In genomic region chr17:59007995-59008394, GRCh38 we compare ENCODE assay signal across 27 cellular contexts.
"Had no signal": no experiment of that assay in that cellular context is flagged by ENCODE, and none has a peak within 500 bp of the region (broad histone marks: within the 10 kb centered on the region; RNA-seq: fewer than 3 reads in every experiment).

No MANE protein-coding gene starts in this region.

- H3K9me3 ChIP-seq: lower lobe of right lung, neutrophil, ovary, stomach, suprapubic skin, transverse colon had no signal

- H3K36me3 ChIP-seq: neutrophil, ovary had no signal

- H3K4me3 ChIP-seq: hepatocyte, lower lobe of right lung, ovary, stomach, suprapubic skin, transverse colon had no signal

- H3K27me3 Mint-ChIP-seq: activated naive CD8-positive, alpha-beta T cell treated with anti-CD3 and anti-CD28 coated beads, Interleukin-2, amount 10 ng/mL, durations not matched to agents 7 days and 5 days; stimulated activated memory B cell treated with anti-CD40 and anti-IgM and Interleukin-4, amounts not matched to agents 10 μg/mL and 1 μg/mL and 100 μg/mL, for 72 hours had no signal

- H3K4me1 ChIP-seq: foreskin keratinocyte, lower lobe of right lung, suprapubic skin had no signal

- DNase-seq: activated CD4-positive, alpha-beta T cell treated with anti-CD3 and anti-CD28 coated beads for 1 hour; activated CD4-positive, alpha-beta T cell treated with anti-CD3 and anti-CD28 coated beads, Interleukin-2, amount 50 U/mL, for 1 hour; activated CD8-positive, alpha-beta T cell treated with anti-CD3 and anti-CD28 coated beads, Interleukin-2, amount 10 ng/mL, durations not matched to agents 7 days and 5 days; activated effector memory CD4-positive, alpha-beta T cell treated with Interleukin-2 at 50 U/mL for 16 hours; activated naive CD4-positive, alpha-beta T cell treated with anti-CD3 and anti-CD28 coated beads for 36 hours; activated naive CD8-positive, alpha-beta T cell treated with anti-CD3 and anti-CD28 coated beads, Interleukin-2, amount 10 ng/mL, durations not matched to agents 7 days and 5 days; activated T-cell treated with anti-CD3 and anti-CD28 coated beads, Interleukin-2, amount 50 U/mL, for 1 hour; amygdala; central memory CD4-positive, alpha-beta T cell; dermis blood vessel endothelial cell; effector CD8-positive, alpha-beta T cell; foreskin keratinocyte; glutamatergic neuron; lower lobe of right lung; natural killer cell; ovary; small intestine; stimulated activated CD4-positive, alpha-beta T cell treated with anti-CD3 and anti-CD28 coated beads, Interleukin-2, amount 100 ng/mL, for 24 hours; stomach; T-helper 9 cell; transverse colon had no signal

- H3K27me3 ChIP-seq: foreskin keratinocyte, hepatocyte, neutrophil, ovary, stomach, suprapubic skin, transverse colon had no signal

- H3K4me3 Mint-ChIP-seq: activated CD8-positive, alpha-beta T cell treated with anti-CD3 and anti-CD28 coated beads, Interleukin-2, amount 10 ng/mL, durations not matched to agents 7 days and 5 days; activated naive CD4-positive, alpha-beta T cell treated with anti-CD3 and anti-CD28 coated beads for 36 hours; activated naive CD8-positive, alpha-beta T cell treated with anti-CD3 and anti-CD28 coated beads, Interleukin-2, amount 10 ng/mL, durations not matched to agents 7 days and 5 days; natural killer cell; stimulated activated memory B cell treated with anti-CD40 and anti-IgM and Interleukin-4, amounts not matched to agents 10 μg/mL and 1 μg/mL and 100 μg/mL, for 72 hours had no signal

- H3K4me2 ChIP-seq: hepatocyte had no signal

- H3K79me2 ChIP-seq: hepatocyte had no signal

- H2AFZ ChIP-seq: hepatocyte had no signal

- H3K27ac ChIP-seq: foreskin keratinocyte, hepatocyte, lower lobe of right lung, neutrophil, ovary, stomach, suprapubic skin, transverse colon had no signal

- ATAC-seq: activated CD8-positive, alpha-beta T cell treated with anti-CD3 and anti-CD28 coated beads, Interleukin-2, amount 10 ng/mL, durations not matched to agents 7 days and 5 days; foreskin keratinocyte; lower lobe of right lung; natural killer cell; sciatic nerve; stimulated activated memory B cell treated with anti-CD40 and anti-IgM and Interleukin-4, amounts not matched to agents 10 μg/mL and 1 μg/mL and 100 μg/mL, for 72 hours had no signal

- H3K36me3 Mint-ChIP-seq: natural killer cell had no signal

- H3K27ac Mint-ChIP-seq: activated CD8-positive, alpha-beta T cell treated with anti-CD3 and anti-CD28 coated beads, Interleukin-2, amount 10 ng/mL, durations not matched to agents 7 days and 5 days; activated naive CD4-positive, alpha-beta T cell treated with anti-CD3 and anti-CD28 coated beads for 36 hours; activated naive CD8-positive, alpha-beta T cell treated with anti-CD3 and anti-CD28 coated beads, Interleukin-2, amount 10 ng/mL, durations not matched to agents 7 days and 5 days; natural killer cell; stimulated activated memory B cell treated with anti-CD40 and anti-IgM and Interleukin-4, amounts not matched to agents 10 μg/mL and 1 μg/mL and 100 μg/mL, for 72 hours had no signal

- H3K4me1 Mint-ChIP-seq: natural killer cell; stimulated activated memory B cell treated with anti-CD40 and anti-IgM and Interleukin-4, amounts not matched to agents 10 μg/mL and 1 μg/mL and 100 μg/mL, for 72 hours had no signal

- H3K9me3 Mint-ChIP-seq: activated naive CD4-positive, alpha-beta T cell treated with anti-CD3 and anti-CD28 coated beads for 36 hours; activated naive CD8-positive, alpha-beta T cell treated with anti-CD3 and anti-CD28 coated beads, Interleukin-2, amount 10 ng/mL, durations not matched to agents 7 days and 5 days; natural killer cell; stimulated activated memory B cell treated with anti-CD40 and anti-IgM and Interleukin-4, amounts not matched to agents 10 μg/mL and 1 μg/mL and 100 μg/mL, for 72 hours had no signal

- FAIRE-seq: small intestine, urothelium cell line had no signal
